3 cellular contexts compared by ENCODE assay signal in the genomic region with DNA sequence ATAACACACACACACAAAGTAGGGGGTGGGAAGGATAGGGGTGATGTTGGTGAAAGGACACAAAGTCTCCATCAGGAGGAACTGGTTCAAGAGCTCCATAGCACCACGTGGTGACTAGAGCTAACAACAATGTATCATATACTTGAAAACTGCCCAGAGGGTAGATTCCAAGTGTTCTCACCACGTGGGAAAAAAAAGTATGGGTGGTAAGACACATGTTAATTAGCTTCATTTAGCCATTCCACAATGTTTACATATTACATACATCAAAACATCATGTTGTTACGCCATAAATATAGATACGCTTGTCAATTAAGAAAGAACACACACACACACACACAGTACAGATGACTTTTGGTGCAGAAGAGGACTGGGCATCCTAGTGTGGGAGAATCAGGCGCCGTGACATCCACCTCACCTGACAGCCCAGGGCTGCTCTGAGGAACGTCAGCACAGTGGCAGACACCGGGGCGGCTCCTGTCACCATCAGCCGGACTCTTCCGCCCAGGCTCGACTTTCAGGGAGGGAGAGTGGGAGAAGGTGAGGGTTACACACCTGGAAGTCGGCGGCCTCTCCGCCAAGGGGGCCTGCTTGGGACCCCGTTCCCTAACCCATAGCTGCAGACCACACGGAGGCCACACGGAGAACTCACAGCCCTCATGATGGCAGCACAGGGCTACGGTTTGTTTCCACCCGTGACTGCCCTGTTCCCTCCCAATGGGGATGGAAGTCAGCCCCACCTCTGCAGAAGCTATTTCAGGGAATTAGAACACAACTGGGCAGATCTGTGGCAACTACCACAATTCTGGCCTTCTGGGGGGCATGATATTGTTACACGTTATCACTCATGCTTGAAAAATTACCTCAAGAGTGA.
TF ChIP-seq lines count a peak whose summit lies in the region.

No MANE protein-coding gene starts in this region.

TF ChIP-seq in SK-N-SH, 30 proteins besides CTCF, POLR2A, EP300 and RAD21 (continues in another document):
- TF ChIP-seq GABPA (IDR thresholded peaks at IDR 0.05; ENCODE audit: low read depth) (no peak), FOXM1 (IDR thresholded peaks at IDR 0.05; ENCODE audit: low read depth) (no peak), RCOR1 (IDR thresholded peaks at IDR 0.05; ENCODE audit: low read length) (no peak), IRF3 (IDR thresholded peaks at IDR 0.05; ENCODE audit: low read depth, low read length) (no peak), REST (IDR thresholded peaks at IDR 0.05; ENCODE audit: low read depth, low read length) (no peak)
- TF ChIP-seq, protein P1, sequence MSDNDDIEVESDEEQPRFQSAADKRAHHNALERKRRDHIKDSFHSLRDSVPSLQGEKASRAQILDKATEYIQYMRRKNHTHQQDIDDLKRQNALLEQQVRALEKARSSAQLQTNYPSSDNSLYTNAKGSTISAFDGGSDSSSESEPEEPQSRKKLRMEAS (IDR thresholded peaks at IDR 0.05; ENCODE audit: low read depth), result no peak
- TF ChIP-seq, protein P2, sequence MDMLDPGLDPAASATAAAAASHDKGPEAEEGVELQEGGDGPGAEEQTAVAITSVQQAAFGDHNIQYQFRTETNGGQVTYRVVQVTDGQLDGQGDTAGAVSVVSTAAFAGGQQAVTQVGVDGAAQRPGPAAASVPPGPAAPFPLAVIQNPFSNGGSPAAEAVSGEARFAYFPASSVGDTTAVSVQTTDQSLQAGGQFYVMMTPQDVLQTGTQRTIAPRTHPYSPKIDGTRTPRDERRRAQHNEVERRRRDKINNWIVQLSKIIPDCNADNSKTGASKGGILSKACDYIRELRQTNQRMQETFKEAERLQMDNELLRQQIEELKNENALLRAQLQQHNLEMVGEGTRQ (IDR thresholded peaks at IDR 0.05; ENCODE audit: borderline replicate concordance, low read depth, low read length), result no peak

TF ChIP-seq in SK-N-SH treated with all-trans-retinoic acid at 6 μM for 48 hours, 23 proteins besides CTCF, POLR2A, EP300 and RAD21:
- TF ChIP-seq, protein P3, sequence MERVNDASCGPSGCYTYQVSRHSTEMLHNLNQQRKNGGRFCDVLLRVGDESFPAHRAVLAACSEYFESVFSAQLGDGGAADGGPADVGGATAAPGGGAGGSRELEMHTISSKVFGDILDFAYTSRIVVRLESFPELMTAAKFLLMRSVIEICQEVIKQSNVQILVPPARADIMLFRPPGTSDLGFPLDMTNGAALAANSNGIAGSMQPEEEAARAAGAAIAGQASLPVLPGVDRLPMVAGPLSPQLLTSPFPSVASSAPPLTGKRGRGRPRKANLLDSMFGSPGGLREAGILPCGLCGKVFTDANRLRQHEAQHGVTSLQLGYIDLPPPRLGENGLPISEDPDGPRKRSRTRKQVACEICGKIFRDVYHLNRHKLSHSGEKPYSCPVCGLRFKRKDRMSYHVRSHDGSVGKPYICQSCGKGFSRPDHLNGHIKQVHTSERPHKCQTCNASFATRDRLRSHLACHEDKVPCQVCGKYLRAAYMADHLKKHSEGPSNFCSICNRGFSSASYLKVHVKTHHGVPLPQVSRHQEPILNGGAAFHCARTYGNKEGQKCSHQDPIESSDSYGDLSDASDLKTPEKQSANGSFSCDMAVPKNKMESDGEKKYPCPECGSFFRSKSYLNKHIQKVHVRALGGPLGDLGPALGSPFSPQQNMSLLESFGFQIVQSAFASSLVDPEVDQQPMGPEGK (CRISPR knock-in tag; IDR thresholded peaks at IDR 0.05; ENCODE audit: borderline replicate concordance), result no peak
- no peak for TF ChIP-seq RARB (CRISPR knock-in tag; IDR thresholded peaks at IDR 0.05)
- TF ChIP-seq, protein P4, sequence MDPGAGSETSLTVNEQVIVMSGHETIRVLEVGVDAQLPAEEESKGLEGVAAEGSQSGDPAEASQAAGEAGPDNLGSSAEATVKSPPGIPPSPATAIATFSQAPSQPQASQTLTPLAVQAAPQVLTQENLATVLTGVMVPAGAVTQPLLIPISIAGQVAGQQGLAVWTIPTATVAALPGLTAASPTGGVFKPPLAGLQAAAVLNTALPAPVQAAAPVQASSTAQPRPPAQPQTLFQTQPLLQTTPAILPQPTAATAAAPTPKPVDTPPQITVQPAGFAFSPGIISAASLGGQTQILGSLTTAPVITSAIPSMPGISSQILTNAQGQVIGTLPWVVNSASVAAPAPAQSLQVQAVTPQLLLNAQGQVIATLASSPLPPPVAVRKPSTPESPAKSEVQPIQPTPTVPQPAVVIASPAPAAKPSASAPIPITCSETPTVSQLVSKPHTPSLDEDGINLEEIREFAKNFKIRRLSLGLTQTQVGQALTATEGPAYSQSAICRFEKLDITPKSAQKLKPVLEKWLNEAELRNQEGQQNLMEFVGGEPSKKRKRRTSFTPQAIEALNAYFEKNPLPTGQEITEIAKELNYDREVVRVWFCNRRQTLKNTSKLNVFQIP (CRISPR knock-in tag; IDR thresholded peaks at IDR 0.05; ENCODE audit: borderline replicate concordance, low read depth), result no peak
TF ChIP-seq in SK-N-SH treated with all-trans-retinoic acid at 6 μM for 48 hours: peak in this region for 0.

TF ChIP-seq in H1, 55 proteins besides CTCF, POLR2A, EP300 and RAD21:
- TF ChIP-seq, protein P5, sequence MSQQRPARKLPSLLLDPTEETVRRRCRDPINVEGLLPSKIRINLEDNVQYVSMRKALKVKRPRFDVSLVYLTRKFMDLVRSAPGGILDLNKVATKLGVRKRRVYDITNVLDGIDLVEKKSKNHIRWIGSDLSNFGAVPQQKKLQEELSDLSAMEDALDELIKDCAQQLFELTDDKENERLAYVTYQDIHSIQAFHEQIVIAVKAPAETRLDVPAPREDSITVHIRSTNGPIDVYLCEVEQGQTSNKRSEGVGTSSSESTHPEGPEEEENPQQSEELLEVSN (IDR thresholded peaks at IDR 0.05), result no peak
- TF ChIP-seq, protein P1 (IDR thresholded peaks at IDR 0.05), result no peak
